ENCODE assay signal across 20 cellular contexts in the genomic region with DNA sequence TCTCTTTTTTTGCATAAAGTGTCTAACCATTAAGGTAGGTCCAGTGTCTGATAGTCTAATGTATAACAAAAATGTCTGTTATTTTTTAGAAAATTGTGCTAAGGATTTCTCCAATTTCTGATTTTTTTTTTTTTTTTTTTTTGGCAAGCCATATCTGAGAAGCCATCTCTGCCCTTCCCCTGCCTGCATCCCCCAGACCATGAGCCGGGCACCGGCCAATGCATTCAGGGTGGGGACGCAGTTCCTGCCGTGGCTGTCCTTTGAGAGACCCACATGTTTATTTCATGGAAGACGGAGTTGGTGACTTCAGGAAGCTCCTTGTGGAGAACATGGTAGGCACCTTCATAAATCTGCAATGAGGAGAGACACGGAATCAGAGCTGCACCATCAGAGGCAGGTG. TPM values are rescaled to one million over a fixed set of nuclear protein-coding genes. Genes with fewer than 3 reads are reported as not detected.
DNase-seq lines count a peak whose midpoint lies in the region; ATAC-seq, FAIRE-seq and TF ChIP-seq lines count a peak whose summit lies in the region.
"Had no signal": no experiment of that assay in that cellular context is flagged by ENCODE, and none has a peak within 500 bp of the region (broad histone marks: within the 10 kb centered on the region; RNA-seq: fewer than 3 reads in every experiment).

No MANE protein-coding gene starts in this region.

- no peak overlapping the region for H2AFZ ChIP-seq in GM23248
- no peak overlapping the region for H2AFZ ChIP-seq in mesenchymal stem cell (ENCODE audit: low read depth, low read length)

- no peak for TF ChIP-seq EP300 in A549 (IDR thresholded peaks at IDR 0.05)

- POLR2A ChIA-PET in A549 (lab: Yijun Ruan, JAX) = no interaction called here

- H3K79me2 ChIP-seq in GM23248 (ENCODE audit: insufficient read depth) = no peaks in the 10 kb centered on the region

- CTCF ChIA-PET in A549 (lab: Yijun Ruan, JAX) = interaction anchor here (0.6 to 12.9 kb wide), 13 partner anchors 9 to 279 kb away, joined by 3 to 111 read pairs (median 5); a partner anchor contains a TSS

- no peak overlapping the region for H2BK5ac ChIP-seq in mesenchymal stem cell (ENCODE audit: low read depth, low read length, poor library complexity, severe bottlenecking)

- H3K9ac ChIP-seq in GM23248 (0 out of 2 replicates have a peak overlapping the region, but pooled peaks have one; percentile 73), mesenchymal stem cell (ENCODE audit: low read length) (peak overlapping the region; percentile 59)

- no peak overlapping the region for H2BK15ac ChIP-seq in mesenchymal stem cell (ENCODE audit: low read depth, poor library complexity, severe bottlenecking)

- H3K18ac ChIP-seq in mesenchymal stem cell (ENCODE audit: low read depth in 1 of 2, low read length in 2 of 2) = no peak overlapping the region

- no peak overlapping the region for H3K14ac ChIP-seq in mesenchymal stem cell (ENCODE audit: low read length in 2 of 2)

- peaks cover 5% of the 10 kb centered on the region; the same call in 1 of the 2 replicates for H3K9me2 ChIP-seq in GM23248 (ENCODE audit: insufficient read depth)
- H3K9me2 ChIP-seq: SK-N-SH had no signal

- no peak overlapping the region for H3K4ac ChIP-seq in mesenchymal stem cell (ENCODE audit: low read depth in 1 of 2, low read length in 2 of 2)

- ATAC-seq in A549 (no peak), HG02852 (IDR thresholded peaks at IDR 0.05; ENCODE audit: unreplicated experiment) (no peak)
- ATAC-seq: K562 had no signal

- no peak overlapping the region for H2BK120ac ChIP-seq in mesenchymal stem cell (ENCODE audit: low read depth, low read length)

- H4K91ac ChIP-seq in mesenchymal stem cell (ENCODE audit: low read length) = no peak overlapping the region

- TF ChIP-seq POLR2A in A549 (IDR thresholded peaks at IDR 0.05; ENCODE audit: low read length) = no peak
- TF ChIP-seq POLR2A in uterus (IDR thresholded peaks at IDR 0.05) = no peak

- no peaks in the 10 kb centered on the region for H3K9me3 ChIP-seq in A549
- no peaks in the 10 kb centered on the region for H3K9me3 ChIP-seq in GM23248 (ENCODE audit: low read depth)
- H3K9me3 ChIP-seq in mesenchymal stem cell (ENCODE audit: control insufficient read depth, low read length) = no peaks in the 10 kb centered on the region
- H3K9me3 ChIP-seq in uterus = no peaks in the 10 kb centered on the region
- H3K9me3 ChIP-seq: Peyer's patch, SK-N-SH had no signal

- TF ChIP-seq CTCF in A549 (IDR thresholded peaks at IDR 0.05) = no peak
- no peak for TF ChIP-seq CTCF in uterus (IDR thresholded peaks at IDR 0.05)

- H3K27ac ChIP-seq in A549 = peak overlapping the region; percentile 72 to 90; a peak in 3 of 6 replicates
- H3K27ac ChIP-seq in GM23248 = no peak overlapping the region
- H3K27ac ChIP-seq in epithelial cell of prostate = peak overlapping the region; percentile 85
- peak overlapping the region; percentile 47 for H3K27ac ChIP-seq in mesenchymal stem cell (ENCODE audit: low read length, poor library complexity, severe bottlenecking)
- H3K27ac ChIP-seq in uterus = no peak overlapping the region
- H3K27ac ChIP-seq: Peyer's patch had no signal

- no peak overlapping the region for H2BK12ac ChIP-seq in mesenchymal stem cell (ENCODE audit: low read length in 2 of 2)

- in situ Hi-C loops in GM23248 (cut with MboI) = loop anchor here (10.0 kb wide), 1 partner anchor 113 kb away; no protein-coding TSS in a partner anchor

- peak overlapping the region; percentile 36 for H2AK5ac ChIP-seq in mesenchymal stem cell (ENCODE audit: low read length, severe bottlenecking)

- peaks cover 31% of the 10 kb centered on the region for H3F3A ChIP-seq in GM23248 (ENCODE audit: insufficient read depth)

- intact Hi-C loops in uterus (cut with DNase I; ENCODE audit: low total_unique reads) = no loop called here

- no peaks in the 10 kb centered on the region for H4K20me1 ChIP-seq in GM23248 (ENCODE audit: insufficient read depth)

- H3K4me2 ChIP-seq in A549 (no peak overlapping the region), GM23248 (ENCODE audit: unreplicated experiment) (no peak overlapping the region), mesenchymal stem cell (ENCODE audit: low read length, poor library complexity, severe bottlenecking) (no peak overlapping the region)
- H3K4me2 ChIP-seq: SK-N-SH had no signal

- H3K79me1 ChIP-seq in mesenchymal stem cell (replicated peaks; ENCODE audit: low read length, poor library complexity, severe bottlenecking) = peaks cover 16% of the 10 kb centered on the region

- H3K23ac ChIP-seq in mesenchymal stem cell (ENCODE audit: low read length in 2 of 2) = no peak overlapping the region

- no peaks in the 10 kb centered on the region for H3K27me3 ChIP-seq in GM23248 (replicated peaks; ENCODE audit: insufficient read depth)
- no peaks in the 10 kb centered on the region for H3K27me3 ChIP-seq in mesenchymal stem cell (ENCODE audit: control insufficient read depth in 1 of 2, insufficient read depth in 1 of 2, low read length in 2 of 2)
- no peaks in the 10 kb centered on the region for H3K27me3 ChIP-seq in uterus
- H3K27me3 ChIP-seq: Peyer's patch had no signal

- H3K4me1 ChIP-seq in A549 = peaks cover 61% of the 10 kb centered on the region
- peaks cover 38% of the 10 kb centered on the region for H3K4me1 ChIP-seq in GM23248 (ENCODE audit: insufficient read depth)
- peaks cover 60% of the 10 kb centered on the region for H3K4me1 ChIP-seq in mesenchymal stem cell (ENCODE audit: control insufficient read depth, insufficient read depth, low read depth, low read length)
- peaks cover 0 to 3% of the 10 kb centered on the region in 2 donors for H3K4me1 ChIP-seq in uterus

- DNase-seq in A549 (ENCODE audit: low read depth in 1 of 2, low spot score in 1 of 2) (no peak), GM23248 (no peak), epithelial cell of prostate (ENCODE audit: low read depth, low spot score) (no peak), mesenchymal stem cell (no peak), uterus (no peak), NCI-H82 (lab: John Stamatoyannopoulos, UW) (no peak)
- DNase-seq in activated CD4-positive, alpha-beta T cell treated with anti-CD3 and anti-CD28 coated beads, Interleukin-2, amount 50 U/mL, for 4 hours = no peak
- DNase-seq: DMS 273 treated with DMSO at 0.1 percent for 48 hours, DND-41, GOT3, NCI-H1105 treated with DMSO at 0.1 percent for 48 hours, NCI-H1694, NCI-H2081 treated with DMSO at 0.1 percent for 48 hours, NCI-H446 treated with DMSO at 0.1 percent for 48 hours, NCI-H69, SHP77 treated with DMSO at 0.1 percent for 48 hours, SK-N-SH had no signal

- no peak overlapping the region for H4K8ac ChIP-seq in mesenchymal stem cell (ENCODE audit: low read length)

- 100% methylated on average over 4 of the region's 6 CpGs for WGBS in A549 (ENCODE audit: missing lambda C conversion rate)
- 96 to 97% methylated on average over 6 of the region's 6 CpGs for WGBS in GM23248 (ENCODE audit: low coverage in 1 of 2, low lambda C conversion rate in 2 of 2, missing lambda C conversion rate in 2 of 2), 2 experiments
- 85% methylated on average over 3 of the region's 6 CpGs for WGBS in mesenchymal stem cell

- TF ChIP-seq RAD21 in A549 (conservative IDR thresholded peaks at IDR 0.05 in 1 of 2, IDR thresholded peaks at IDR 0.05 in 1 of 2) = no peak

- no peak for FAIRE-seq in A549 (lab: Jason Lieb, UNC)
- FAIRE-seq: K562 had no signal

- H3K4me3 ChIP-seq in A549 (no peak overlapping the region), GM23248 (no peak overlapping the region), mesenchymal stem cell (ENCODE audit: insufficient read depth in 1 of 2, low read depth in 1 of 2, low read length in 2 of 2) (no peak overlapping the region), uterus (no peak overlapping the region)
- H3K4me3 ChIP-seq: K562, Peyer's patch had no signal

- no peaks in the 10 kb centered on the region for H3K36me3 ChIP-seq in GM23248 (ENCODE audit: low read depth)
- H3K36me3 ChIP-seq in mesenchymal stem cell (ENCODE audit: control insufficient read depth in 1 of 2, insufficient read depth in 2 of 2, low read depth in 1 of 2, low read length in 2 of 2) = peaks cover 41 to 45% of the 10 kb centered on the region in 2 experiments
- H3K36me3 ChIP-seq in uterus = no peaks in the 10 kb centered on the region

TF ChIP-seq in A549, 52 proteins besides CTCF, POLR2A, EP300 and RAD21:
- TF ChIP-seq FOXS1 (CRISPR knock-in tag; IDR thresholded peaks at IDR 0.05) = no peak
- TF ChIP-seq NFE2L2 (conservative IDR thresholded peaks at IDR 0.05; ENCODE audit: low read length) = no peak
- TF ChIP-seq SMC3 (IDR thresholded peaks at IDR 0.05) = no peak
- TF ChIP-seq BHLHE40 (IDR thresholded peaks at IDR 0.05; ENCODE audit: low read depth, low read length) = no peak
- TF ChIP-seq NR3C1 (IDR thresholded peaks at IDR 0.05) = no peak
- TF ChIP-seq RFX5 (IDR thresholded peaks at IDR 0.05) = no peak
- TF ChIP-seq ZNF302 (CRISPR knock-in tag; IDR thresholded peaks at IDR 0.05) = no peak
- no peak for TF ChIP-seq RARB (CRISPR knock-in tag; IDR thresholded peaks at IDR 0.05)
- no peak for TF ChIP-seq SREBF2 (IDR thresholded peaks at IDR 0.05)

RNA-seq across cellular contexts. Expression of a gene that starts 19.2 kb away (rescaled TPM):
- polyA plus RNA-seq in A549 (2011; rRNA removed) (9.7 and 10.7 TPM in 2 replicates), A549 (2017; fragmentation: RNase III; extraction: RNeasy Plus Mini Kit Qiagen cat#74134 plus additional on column Dnase treatment) (8.1 to 13.2 TPM (median 11.7 TPM) in 3 replicates), GM23248 (2016; fragmentation: Nextera tagmentation; extraction: Ambion mirVana) (20.4 and 20.9 TPM in 2 replicates)
- 15.1 and 18.9 TPM in 2 replicates for polyA plus RNA-seq in A549 (2012; cell fraction: cytosol; rRNA removed)
- polyA plus RNA-seq in A549 (2012; cell fraction: nucleus; rRNA removed) = 73.1 and 77.2 TPM in 2 replicates
- polyA minus RNA-seq in A549 (2011; rRNA and poly(A)+ RNA removed) = 20.7 and 25.8 TPM in 2 replicates
- total RNA-seq in GM23248 (2014; rRNA removed; shearing (Covaris generic)) = 7.8 and 8.9 TPM in 2 replicates
- 6.8 TPM for polyA plus RNA-seq in mesenchymal stem cell (2013, experiment 1 of 2)
- polyA plus RNA-seq in mesenchymal stem cell (2013, experiment 2 of 2) = 6.6 TPM
- total RNA-seq in uterus = 10 to 100 TPM; 14.4 to 42.8 (median 28.8) TPM

Comparison
In these comparisons a context has a peak if more than half of its experiments do, and no peak if none do; other contexts are left out.
1. H3K27ac ChIP-seq: peak in A549 (2 of 2), epithelial cell of prostate (single experiment) and mesenchymal stem cell (single experiment); none in GM23248 (single experiment) and uterus (0 of 2).